In genomic region chr4:75939890-75940691, GRCh38 we compare ENCODE assay signal across 8 cellular contexts. TPM values are rescaled to one million over a fixed set of nuclear protein-coding genes. Genes with fewer than 3 reads are reported as not detected.
A peak's percentile ranks its signal among the peaks of the same experiment; 100 is the strongest.
DNase-seq lines count a peak whose midpoint lies in the region; ATAC-seq and TF ChIP-seq lines count a peak whose summit lies in the region.

No MANE protein-coding gene starts in this region.

- H3K36me3 ChIP-seq in BJ (ENCODE audit: control insufficient read depth, insufficient read depth, low read length) (no peaks in the 10 kb centered on the region), Peyer's patch (peaks cover 0 to 17% (median 0%) of the 10 kb centered on the region in 3 donors), neural cell (ENCODE audit: insufficient read depth, low read length) (peaks cover 3% of the 10 kb centered on the region), stomach (peaks cover 5 to 15% (median 9%) of the 10 kb centered on the region in 4 donors)

- TF ChIP-seq POLR2A in Peyer's patch (IDR thresholded peaks at IDR 0.05) (peak; percentile 42 to 44), stomach (IDR thresholded peaks at IDR 0.05) (no peak)

- POLR2A ChIA-PET in BJ (lab: Charles Lee), result interaction anchor here (0.6 kb wide), 1 partner anchor 34 kb away, joined by 12 read pairs; no protein-coding TSS in a partner anchor

- no peaks in the 10 kb centered on the region for H3F3A ChIP-seq in neural cell (ENCODE audit: insufficient read depth, low read length, poor library complexity, severe bottlenecking)

- DNase-seq in BJ (ENCODE audit: low read depth) (no peak), Peyer's patch (peak; percentile 84 to 91 (median 85)), fibroblast of the aortic adventitia (ENCODE audit: low read depth) (peak; percentile 45), stomach (peak; percentile 71)
- DNase-seq in activated T-helper 9 cell treated with anti-CD3 and anti-CD28 coated beads, Interleukin-2, amount 50 U/mL, for 16 hours (ENCODE audit: low read depth), result peak; percentile 62

- H3K4me3 ChIP-seq in BJ (ENCODE audit: low read depth, low read length) (peak overlapping the region; percentile 55), Peyer's patch (peak overlapping the region; percentile 81 to 95 (median 91)), fibroblast of the aortic adventitia (ENCODE audit: low read depth, low read length) (peak overlapping the region; percentile 82), neural cell (ENCODE audit: low read length) (peak overlapping the region; percentile 95), stomach (peak overlapping the region; percentile 62 to 98 (median 80))

- H3K27me3 ChIP-seq in BJ (ENCODE audit: control insufficient read depth, insufficient read depth, low read length) (no peaks in the 10 kb centered on the region), Peyer's patch (no peaks in the 10 kb centered on the region), neural cell (ENCODE audit: insufficient read depth, low read depth, low read length) (peaks cover 10% of the 10 kb centered on the region), stomach (no peaks in the 10 kb centered on the region)

- TF ChIP-seq CTCF in BJ (IDR thresholded peaks at IDR 0.05; ENCODE audit: insufficient read depth, low read depth, low read length) (no peak), Peyer's patch (IDR thresholded peaks at IDR 0.05) (no peak), fibroblast of the aortic adventitia (IDR thresholded peaks at IDR 0.05; ENCODE audit: insufficient read depth, low read length) (no peak), neural cell (IDR thresholded peaks at IDR 0.05; ENCODE audit: poor library complexity, severe bottlenecking) (no peak), stomach (IDR thresholded peaks at IDR 0.05) (no peak)

- peak overlapping the region; percentile 68 for H3K4me2 ChIP-seq in neural cell (ENCODE audit: low read length)

- peak overlapping the region; percentile 27 for H2AFZ ChIP-seq in neural cell (ENCODE audit: low read depth, low read length)

- CTCF ChIA-PET in BJ (lab: Yijun Ruan, JAX), result interaction anchor here (0.6 to 2.0 kb wide), 7 partner anchors 13 to 127 kb away, joined by 3 to 8 read pairs (median 3); partner anchors contain the start of gene SDAD1

- no peaks in the 10 kb centered on the region for H4K20me1 ChIP-seq in neural cell (ENCODE audit: insufficient read depth)

- no peaks in the 10 kb centered on the region for H3K79me2 ChIP-seq in neural cell (replicated peaks; ENCODE audit: insufficient read depth, low read length)

- H3K9me3 ChIP-seq in Peyer's patch (no peaks in the 10 kb centered on the region), neural cell (ENCODE audit: low read length) (no peaks in the 10 kb centered on the region), stomach (no peaks in the 10 kb centered on the region)

- no peaks in the 10 kb centered on the region for H3K9me2 ChIP-seq in neural cell (ENCODE audit: insufficient read depth, low read length)

- TF ChIP-seq EP300 in neural cell (conservative IDR thresholded peaks at IDR 0.05; ENCODE audit: poor library complexity, severe bottlenecking) (no peak), stomach (IDR thresholded peaks at IDR 0.05) (no peak)

- intact Hi-C loops in stomach (cut with DNase I; ENCODE audit: low total_unique reads), result no loop called here

- peak overlapping the region; percentile 58 for H3K9ac ChIP-seq in neural cell (ENCODE audit: low read length)

- TF ChIP-seq RAD21 in neural cell (conservative IDR thresholded peaks at IDR 0.05), result no peak

- 0 to 1% (median 0%) methylated on average over 17 to 67 of the region's 67 CpGs for WGBS in stomach, 5 donors

- H3K27ac ChIP-seq in Peyer's patch, result peak overlapping the region; percentile 83 to 93 (median 88)
- no peak overlapping the region for H3K27ac ChIP-seq in neural cell (ENCODE audit: low read length)
- peak overlapping the region; percentile 77 to 88 (median 82) for H3K27ac ChIP-seq in stomach

- ATAC-seq in GM18907 (IDR thresholded peaks at IDR 0.05; ENCODE audit: unreplicated experiment) (peak; percentile 77), HG03139 (IDR thresholded peaks at IDR 0.05; ENCODE audit: unreplicated experiment) (peak; percentile 52)

- H3K4me1 ChIP-seq in Peyer's patch, result peaks cover 0 to 10% (median 2%) of the 10 kb centered on the region in 4 donors
- peaks cover 10 to 28% (median 20%) of the 10 kb centered on the region in 4 donors for H3K4me1 ChIP-seq in stomach

TF ChIP-seq in neural cell, 6 proteins besides CTCF, POLR2A, EP300 and RAD21:
- no peak for TF ChIP-seq EZH2 (IDR thresholded peaks at IDR 0.05; ENCODE audit: borderline replicate concordance, insufficient read depth, low read length, poor library complexity, severe bottlenecking)
- TF ChIP-seq MXI1 (conservative IDR thresholded peaks at IDR 0.05; ENCODE audit: poor library complexity, severe bottlenecking), result peak; percentile 27

RNA-seq across cellular contexts. Expression of gene NAAA, which starts 0.7 kb away (rescaled TPM):
- polyA plus RNA-seq in BJ (2011; rRNA removed) (24.3 and 26.0 TPM in 2 replicates), neural cell (7.3 and 11.9 TPM in 2 replicates), stomach (10 to 100 TPM in 1 of 3 donors, 1 to 10 TPM in 2; 7.1 to 12.8 (median 8.3) TPM)
- polyA minus RNA-seq in BJ (2011; rRNA and poly(A)+ RNA removed), result 8.3 and 13.1 TPM in 2 replicates
- total RNA-seq in Peyer's patch (100 to 1,000 TPM in 3 of 4 donors, 10 to 100 TPM in 1; 81.7 to 434 (median 177) TPM), fibroblast of the aortic adventitia (ENCODE audit: low replicate concordance) (46.1 and 48.1 TPM in 2 replicates), stomach (10 to 100 TPM in 3 of 5 donors, 1 to 10 TPM in 1, under 1 TPM in 1; 0.58 to 42.5 (median 20.2) TPM)
- polyA minus RNA-seq in neural cell, result 2.4 and 8.2 TPM in 2 replicates

RNA-seq across cellular contexts. Expression of gene PPEF2, which starts 37.8 kb away (rescaled TPM):
- polyA plus RNA-seq in BJ (2011; rRNA removed), result not detected in 2 replicates
- 0.19 TPM in 1 of 2 replicates, not detected in the other for polyA minus RNA-seq in BJ (2011; rRNA and poly(A)+ RNA removed)
- under 1 TPM in 1 of 4 donors, not detected in 3; 0.54 TPM for total RNA-seq in Peyer's patch
- total RNA-seq in fibroblast of the aortic adventitia (ENCODE audit: low replicate concordance), result not detected in 2 replicates
- polyA plus RNA-seq in neural cell, result 0.28 TPM in 1 of 2 replicates, not detected in the other
- 0.24 TPM in 1 of 2 replicates, not detected in the other for polyA minus RNA-seq in neural cell
- not detected for total RNA-seq in stomach
- polyA plus RNA-seq in stomach, result not detected

RNA-seq across cellular contexts. Expression of gene SDAD1, which starts 50.7 kb away (rescaled TPM):
- polyA plus RNA-seq in BJ (2011; rRNA removed) (14.1 and 23.7 TPM in 2 replicates), neural cell (19.1 and 22.6 TPM in 2 replicates), stomach (10 to 100 TPM; 10.7 to 17.3 (median 14.4) TPM)
- polyA minus RNA-seq in BJ (2011; rRNA and poly(A)+ RNA removed), result 10.8 and 11.3 TPM in 2 replicates
- total RNA-seq in Peyer's patch (10 to 100 TPM; 21.2 to 63.5 (median 24.2) TPM), fibroblast of the aortic adventitia (ENCODE audit: low replicate concordance) (46.7 and 52.4 TPM in 2 replicates), stomach (10 to 100 TPM; 14.6 to 42.7 (median 33.0) TPM)
- 43.3 and 49.5 TPM in 2 replicates for polyA minus RNA-seq in neural cell

Comparison
In these comparisons a context has a peak if more than half of its experiments do, and no peak if none do; other contexts are left out.
1. POLR2A ChIP-seq: peak in Peyer's patch (2 of 2); none in stomach (0 of 4).
2. Peak in every context shown above with its lines, with median percentiles within 50 percentile points of each other: H3K4me3 ChIP-seq.